Comparison of ENCODE assay signal across 12 cellular contexts in the genomic region with DNA sequence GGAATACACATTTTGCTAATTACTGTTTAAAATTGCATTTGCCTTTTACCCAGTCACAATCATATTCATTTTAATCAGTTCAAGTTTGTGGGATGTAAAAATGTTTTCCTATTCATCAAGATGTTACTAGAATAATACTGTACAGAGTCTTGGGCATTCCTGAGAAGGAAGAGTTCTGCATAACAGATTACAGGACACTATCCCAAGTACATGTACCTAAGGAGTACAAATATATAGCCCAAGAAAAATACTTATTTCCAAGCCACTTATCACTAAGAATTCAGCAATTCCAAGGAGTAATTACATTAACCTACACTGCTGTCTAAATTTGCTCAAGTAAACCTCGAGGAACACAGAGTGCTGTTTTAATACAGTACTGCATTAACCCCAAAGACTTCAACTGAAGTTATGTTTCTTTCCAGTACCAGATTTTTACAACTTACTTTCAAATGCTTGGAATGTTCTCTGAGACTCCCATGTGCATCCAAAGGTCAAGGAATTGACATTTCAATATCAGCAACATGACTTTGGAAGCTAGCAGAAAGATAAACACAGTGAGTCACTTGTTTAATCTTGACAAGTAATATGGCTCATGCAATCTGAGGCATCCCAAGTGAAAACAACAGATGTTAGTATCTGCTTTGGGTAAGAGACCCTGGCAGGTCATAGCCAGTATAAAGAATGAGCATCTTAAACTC.
DNase-seq lines count a peak whose midpoint lies in the region; ATAC-seq and TF ChIP-seq lines count a peak whose summit lies in the region.
"Had no signal": no experiment of that assay in that cellular context is flagged by ENCODE, and none has a peak within 500 bp of the region (broad histone marks: within the 10 kb centered on the region; RNA-seq: fewer than 3 reads in every experiment).

No MANE protein-coding gene starts in this region.

- ATAC-seq in sciatic nerve, result no peak
- ATAC-seq: natural killer cell treated with Interleukin-12 subunit alpha and Interleukin-12 subunit beta and Interleukin-15 and Interleukin-18, amount 100 ng/mL, for 72 hours had no signal

- POLR2A ChIA-PET in AG04450 (lab: Yijun Ruan, JAX), result interaction anchor here (0.6 to 1.5 kb wide), 6 partner anchors 17 to 208 kb away, joined by 3 to 8 read pairs (median 4); partner anchors contain the start of gene GNG11

- peak; percentile 90 for DNase-seq in AG04450 (ENCODE audit: low read depth, low spot score)
- DNase-seq in HS-5 (ENCODE audit: low read depth), result peak; percentile 82
- DNase-seq in brain microvascular endothelial cell, result peak; percentile 92
- peak; percentile 78 for DNase-seq in kidney glomerular epithelial cell (lab: John Stamatoyannopoulos, UW)
- no peak for DNase-seq in testis
- DNase-seq in sciatic nerve (ENCODE audit: low spot score), result no peak
- no peak for DNase-seq in activated effector memory CD4-positive, alpha-beta T cell treated with Interleukin-2 at 50 U/mL for 16 hours
- DNase-seq in esophagus muscularis mucosa (ENCODE audit: extremely low spot score), result no peak
- DNase-seq: CD4-positive, alpha-beta T cell; stimulated activated CD4-positive, alpha-beta T cell treated with anti-CD3 and anti-CD28 coated beads, Interleukin-2, amount 100 ng/mL, for 24 hours; stomach had no signal

- no peak overlapping the region for H3K27ac ChIP-seq in AG04450 (ENCODE audit: low read depth, low read length)
- peak overlapping the region; percentile 73 for H3K27ac ChIP-seq in brain microvascular endothelial cell
- no peak overlapping the region for H3K27ac ChIP-seq in testis
- H3K27ac ChIP-seq in esophagus muscularis mucosa (replicated peaks in 1 of 4), result no peak overlapping the region

- TF ChIP-seq CTCF in AG04450 (IDR thresholded peaks at IDR 0.05; ENCODE audit: low read depth, low read length) (no peak), brain microvascular endothelial cell (IDR thresholded peaks at IDR 0.05; ENCODE audit: low read depth, low read length, missing control alignments) (no peak), testis (IDR thresholded peaks at IDR 0.05) (no peak), esophagus muscularis mucosa (IDR thresholded peaks at IDR 0.05) (no peak)

- H3K4me1 ChIP-seq in testis (no peaks in the 10 kb centered on the region), esophagus muscularis mucosa (no peaks in the 10 kb centered on the region)
- H3K4me1 ChIP-seq: stomach had no signal

- CTCF ChIA-PET in AG04450 (lab: Charles Lee), result interaction anchor here (0.6 to 1.2 kb wide), 5 partner anchors 20 to 526 kb away, joined by 3 to 10 read pairs (median 4); no protein-coding TSS in a partner anchor

- H3K4me3 ChIP-seq in AG04450 (ENCODE audit: low read depth, low read length) (no peak overlapping the region), brain microvascular endothelial cell (ENCODE audit: low read depth, low read length) (no peak overlapping the region), testis (no peak overlapping the region), esophagus muscularis mucosa (no peak overlapping the region)
- H3K4me3 ChIP-seq: stomach had no signal

- H3K27me3 ChIP-seq in AG04450 (ENCODE audit: control insufficient read depth, insufficient read depth, low read length), result no peaks in the 10 kb centered on the region
- H3K27me3 ChIP-seq in brain microvascular endothelial cell (replicated peaks), result no peaks in the 10 kb centered on the region
- no peaks in the 10 kb centered on the region for H3K27me3 ChIP-seq in testis
- H3K27me3 ChIP-seq in esophagus muscularis mucosa, result no peaks in the 10 kb centered on the region
- H3K27me3 ChIP-seq: stomach had no signal

- TF ChIP-seq EP300 in esophagus muscularis mucosa (IDR thresholded peaks at IDR 0.05), result no peak

- 37 to 38% methylated on average over 1 of the region's 1 CpG for WGBS in testis, 2 donors
- WGBS in esophagus muscularis mucosa, result 42% methylated on average over 1 of the region's 1 CpG

- intact Hi-C loops in testis (cut with DNase I; ENCODE audit: low total_unique reads), result no loop called here
- intact Hi-C loops in sciatic nerve (cut with DNase I), result no loop called here
- intact Hi-C loops in esophagus muscularis mucosa (cut with DNase I), result no loop called here

- in situ Hi-C loops in brain microvascular endothelial cell (cut with HindIII; ENCODE audit: low pct_ligation_motif_present, low sequenced_read_pairs), result no loop called here

- no peaks in the 10 kb centered on the region for H3K9me3 ChIP-seq in AG04450 (ENCODE audit: control insufficient read depth, insufficient read depth, low read length)
- H3K9me3 ChIP-seq in testis, result no peaks in the 10 kb centered on the region
- no peaks in the 10 kb centered on the region for H3K9me3 ChIP-seq in esophagus muscularis mucosa
- H3K9me3 ChIP-seq: stomach had no signal

- H3K36me3 ChIP-seq in brain microvascular endothelial cell (replicated peaks) (no peaks in the 10 kb centered on the region), testis (ENCODE audit: low read depth, missing control alignments) (no peaks in the 10 kb centered on the region), esophagus muscularis mucosa (no peaks in the 10 kb centered on the region)
- H3K36me3 ChIP-seq: stomach had no signal

- TF ChIP-seq POLR2A in testis (IDR thresholded peaks at IDR 0.05) (no peak), esophagus muscularis mucosa (IDR thresholded peaks at IDR 0.05; ENCODE audit: low read depth) (no peak)

Comparison
In these comparisons a context has a peak if more than half of its experiments do, and no peak if none do; other contexts are left out.
1. DNase-seq: peak in AG04450 (single experiment), HS-5 (single experiment), brain microvascular endothelial cell (single experiment) and kidney glomerular epithelial cell (single experiment); none in testis (single experiment), sciatic nerve (single experiment), activated effector memory CD4-positive, alpha-beta T cell treated with Interleukin-2 at 50 U/mL for 16 hours (single experiment) and esophagus muscularis mucosa (single experiment).